8 cellular contexts compared by ENCODE assay signal in genomic region chr1:109740615-109741373, GRCh38. TPM values are rescaled to one million over a fixed set of nuclear protein-coding genes. Genes with fewer than 3 reads are reported as not detected.
A peak's percentile ranks its signal among the peaks of the same experiment; 100 is the strongest.
DNase-seq lines count a peak whose midpoint lies in the region; ATAC-seq, FAIRE-seq and TF ChIP-seq lines count a peak whose summit lies in the region.

GSTM3 (minus strand) TSS chr1:109741038; CDS start chr1:109740287, 751 bp downstream.

- H3K27ac Mint-ChIP-seq in stimulated activated naive CD8-positive, alpha-beta T cell treated with anti-CD3 and anti-CD28 coated beads, Interleukin-15, Interleukin-2, amounts not matched to agents 100 ng/mL and 50 ng/mL, for 24 hours: peak within 1 kb of the TSS; percentile 13

- H3K27me3 Mint-ChIP-seq in stimulated activated naive CD8-positive, alpha-beta T cell treated with anti-CD3 and anti-CD28 coated beads, Interleukin-15, Interleukin-2, amounts not matched to agents 100 ng/mL and 50 ng/mL, for 24 hours: peaks cover 13% of the 10 kb centered on the region

- peak within 1 kb of the TSS; percentile 39 for H3K4me2 ChIP-seq in K562 (ENCODE audit: insufficient read depth, low read length)

- POLR2A ChIA-PET in K562 (lab: Yijun Ruan, JAX): interaction anchor here (0.6 kb wide), 1 partner anchor 74 kb away, joined by 3 read pairs; no protein-coding TSS in a partner anchor

- TF ChIP-seq CTCF in AG10803 (conservative IDR thresholded peaks at IDR 0.05; ENCODE audit: low read length) (no peak), HL-60 (IDR thresholded peaks at IDR 0.05; ENCODE audit: insufficient read depth, low read length) (no peak), K562 (IDR thresholded peaks at IDR 0.05 in 2 of 3, conservative IDR thresholded peaks at IDR 0.05 in 1 of 3; ENCODE audit: insufficient read depth in 2 of 3, low read depth in 1 of 3, low read length in 3 of 3) (no peak)

- H3K9me1 ChIP-seq in K562 (ENCODE audit: control insufficient read depth, insufficient read depth, low read length): no peaks in the 10 kb centered on the region

- no peak for TF ChIP-seq EP300 in K562 (IDR thresholded peaks at IDR 0.05; ENCODE audit: low read length)

- ATAC-seq in K562 (peak; percentile 47), GM21367 (IDR thresholded peaks at IDR 0.05; ENCODE audit: unreplicated experiment) (no peak)

- H2AFZ ChIP-seq in K562 (ENCODE audit: low read depth, low read length): peak within 1 kb of the TSS; percentile 87

- H4K20me1 ChIP-seq in K562 (replicated peaks; ENCODE audit: control insufficient read depth, insufficient read depth, low read length): no peaks in the 10 kb centered on the region

- no peak for FAIRE-seq in K562 (lab: Jason Lieb, UNC)
- no peak for FAIRE-seq in GM12891 (lab: Jason Lieb, UNC)

- no peaks in the 10 kb centered on the region for H3K9me3 ChIP-seq in K562 (replicated peaks; ENCODE audit: control insufficient read depth, insufficient read depth, low read depth, low read length)

- H3K9ac ChIP-seq in K562 (ENCODE audit: insufficient read depth in 1 of 2, low read depth in 2 of 2, low read length in 2 of 2): peak within 1 kb of the TSS; percentile 30 to 50; a peak in 3 of 4 replicates

- WGBS in K562 (ENCODE audit: insufficient coverage, low coverage, missing lambda C conversion rate): 18% methylated on average over 10 of the region's 10 CpGs

- peak within 1 kb of the TSS; percentile 80 for H3K4me3 Mint-ChIP-seq in stimulated activated naive CD8-positive, alpha-beta T cell treated with anti-CD3 and anti-CD28 coated beads, Interleukin-15, Interleukin-2, amounts not matched to agents 100 ng/mL and 50 ng/mL, for 24 hours

- intact Hi-C loops in K562 (cut with micrococcal nuclease): no loop called here

- H3K27me3 ChIP-seq in HL-60 (ENCODE audit: insufficient read depth, poor library complexity, severe bottlenecking) (peaks cover 4% of the 10 kb centered on the region), K562 (ENCODE audit: control insufficient read depth in 2 of 2, insufficient read depth in 2 of 2, low read length in 2 of 2) (peaks cover 7 to 8% of the 10 kb centered on the region in 2 experiments; a peak in 3 of 5 replicates), layer of hippocampus (ENCODE audit: control insufficient read depth, insufficient read depth, low read length) (no peaks in the 10 kb centered on the region)

- in situ Hi-C loops in K562 (cut with MboI): no loop called here

- peaks cover 0 to 12% of the 10 kb centered on the region in 2 experiments; a peak in 2 of 5 replicates for H3K4me1 ChIP-seq in K562 (replicated peaks in 1 of 2; ENCODE audit: control insufficient read depth in 2 of 2, insufficient read depth in 2 of 2, low read length in 2 of 2)

- peak within 1 kb of the TSS; percentile 77 for H3K4me3 ChIP-seq in AG10803 (ENCODE audit: low read length)
- peak within 1 kb of the TSS; percentile 60 for H3K4me3 ChIP-seq in HL-60 (replicated peaks; ENCODE audit: insufficient read depth, low read length)
- peak within 1 kb of the TSS; percentile 34 for H3K4me3 ChIP-seq in K562

- no peaks in the 10 kb centered on the region for H3K9me3 Mint-ChIP-seq in stimulated activated naive CD8-positive, alpha-beta T cell treated with anti-CD3 and anti-CD28 coated beads, Interleukin-15, Interleukin-2, amounts not matched to agents 100 ng/mL and 50 ng/mL, for 24 hours

- no peaks in the 10 kb centered on the region for H3K36me3 ChIP-seq in K562 (ENCODE audit: control insufficient read depth, insufficient read depth, low read length)

- CTCF ChIA-PET in K562 (lab: Yijun Ruan, JAX; ENCODE audit: low intra/inter-chr PET ratio): no interaction called here

- TF ChIP-seq POLR2A in K562 (conservative IDR thresholded peaks at IDR 0.05): no peak
- TF ChIP-seq POLR2A in GM12891 (IDR thresholded peaks at IDR 0.05; ENCODE audit: low read depth, low read length): no peak

- DNase-seq in AG10803 (ENCODE audit: low read depth) (no peak), HL-60 (ENCODE audit: low read depth in 1 of 2, low spot score in 1 of 2) (no peak), K562 (ENCODE audit: extremely low read depth in 1 of 4, low spot score in 3 of 4) (no peak), GM12891 (ENCODE audit: insufficient read length, low spot score) (no peak)
- DNase-seq in effector CD4-positive, alpha-beta T cell: no peak

- H3K27ac ChIP-seq in HL-60 (replicated peaks) (no peak within 1 kb of the TSS), K562 (ENCODE audit: extremely low read depth, low read depth, low read length) (no peak within 1 kb of the TSS; the same call in 2 of the 3 replicates), layer of hippocampus (ENCODE audit: low read depth, low read length) (peak within 1 kb of the TSS; percentile 62)

- H3K4me1 Mint-ChIP-seq in stimulated activated naive CD8-positive, alpha-beta T cell treated with anti-CD3 and anti-CD28 coated beads, Interleukin-15, Interleukin-2, amounts not matched to agents 100 ng/mL and 50 ng/mL, for 24 hours (ENCODE audit: low read depth): peaks cover 9% of the 10 kb centered on the region

- no peaks in the 10 kb centered on the region for H3K79me2 ChIP-seq in K562 (ENCODE audit: control insufficient read depth, insufficient read depth, low read length)

- TF ChIP-seq RAD21 in K562 (CRISPR knock-in tag; conservative IDR thresholded peaks at IDR 0.05 in 1 of 2, IDR thresholded peaks at IDR 0.05 in 1 of 2): no peak

- no TSS peak for BruUV-seq in K562 (replicated peaks; lab: Mats Ljungman, UMichigan)

- H3K36me3 Mint-ChIP-seq in stimulated activated naive CD8-positive, alpha-beta T cell treated with anti-CD3 and anti-CD28 coated beads, Interleukin-15, Interleukin-2, amounts not matched to agents 100 ng/mL and 50 ng/mL, for 24 hours (ENCODE audit: low read depth): no peaks in the 10 kb centered on the region

TF ChIP-seq in K562, 482 proteins besides CTCF, POLR2A, EP300 and RAD21:
- TF ChIP-seq TRIM24 (IDR thresholded peaks at IDR 0.05) (peak in 1 of 2 experiments; percentile 26; a peak in 1 of 4 replicates), CCNT2 (IDR thresholded peaks at IDR 0.05; ENCODE audit: borderline replicate concordance, extremely low read depth, insufficient read length, low read depth, low read length) (no peak), TRIM28 (IDR thresholded peaks at IDR 0.05) (0 out of 2 replicates have a peak, but pooled peaks have one; percentile 33), ZNF316 (IDR thresholded peaks at IDR 0.05) (peak; percentile 60), PKNOX1 (IDR thresholded peaks at IDR 0.05) (peak; percentile 26; the same call in 1 of the 2 replicates)

TF ChIP-seq in GM12891, 5 proteins besides CTCF, POLR2A, EP300 and RAD21:
- no peak for TF ChIP-seq POLR2AphosphoS5 (IDR thresholded peaks at IDR 0.05; ENCODE audit: low read depth, low read length)
- no peak for TF ChIP-seq SPI1 (IDR thresholded peaks at IDR 0.05; ENCODE audit: low read depth, low read length)
- no peak for TF ChIP-seq TAF1 (IDR thresholded peaks at IDR 0.05; ENCODE audit: low read depth, low read length)
- no peak for TF ChIP-seq POU2F2 (IDR thresholded peaks at IDR 0.05; ENCODE audit: low read depth, low read length)
- TF ChIP-seq PAX5 (IDR thresholded peaks at IDR 0.05; ENCODE audit: insufficient read depth, low read length, severe bottlenecking): no peak

RNA-seq across cellular contexts. Expression of gene GSTM3, which starts in this region (rescaled TPM):
- 1.2 and 1.8 TPM in 2 replicates for total RNA-seq in K562 (2011; cell fraction: chromatin; rRNA removed; ENCODE audit: low replicate concordance)
- 1.1 and 2.7 TPM in 2 replicates for total RNA-seq in K562 (2011; cell fraction: nucleolus; rRNA removed)
- total RNA-seq in K562 (2011; cell fraction: nucleoplasm; rRNA removed): 1.8 and 2.6 TPM in 2 replicates
- 2.3 and 4.3 TPM in 2 replicates for total RNA-seq in K562 (2014; rRNA removed)
- total RNA-seq in K562 (2014; rRNA removed; fragmentation: Illumina TruSeq; extraction: Trizol): 5.5 and 7.2 TPM in 2 replicates
- 4.1 and 4.5 TPM in 2 replicates for total RNA-seq in K562 (2015; rRNA removed; fragmentation: Illumina TruSeq; extraction: Trizol)
- 3.9 and 5.7 TPM in 2 replicates for total RNA-seq in K562 (2021)
- polyA plus RNA-seq in K562 (2011; rRNA removed): 17.5 and 22.3 TPM in 2 replicates
- polyA plus RNA-seq in K562 (2011; cell fraction: cytosol; rRNA removed): 10.2 and 17.2 TPM in 2 replicates
- polyA plus RNA-seq in K562 (2011; cell fraction: nucleus; rRNA removed): 5.5 and 10.1 TPM in 2 replicates
- 10.9 and 11.4 TPM in 2 replicates for polyA plus RNA-seq in K562 (2012)
- 8.9 and 9.5 TPM in 2 replicates for polyA plus RNA-seq in K562 (2014; fragmentation: Illumina TruSeq; extraction: Trizol)
- 10 to 100 TPM; 23.1 to 24.5 TPM for polyA plus RNA-seq in K562 (2014; fragmentation: Nextera tagmentation; extraction: Ambion mirVana)
- polyA plus RNA-seq in K562 (2014; rRNA removed): 8.9 and 9.4 TPM in 2 replicates
- polyA minus RNA-seq in K562 (2011; rRNA and poly(A)+ RNA removed): 8.5 and 12.1 TPM in 2 replicates
- polyA minus RNA-seq in K562 (2011; cell fraction: cytosol; rRNA and poly(A)+ RNA removed): 2.6 and 5.3 TPM in 2 replicates
- polyA minus RNA-seq in K562 (2011; cell fraction: nucleus; rRNA and poly(A)+ RNA removed): 1.2 and 3.3 TPM in 2 replicates
- polyA plus RNA-seq in GM12891 (2012; ENCODE audit: low read depth, missing spikeins): 10.0 TPM
